ENCODE assay signal across 24 cellular contexts in the genomic region with DNA sequence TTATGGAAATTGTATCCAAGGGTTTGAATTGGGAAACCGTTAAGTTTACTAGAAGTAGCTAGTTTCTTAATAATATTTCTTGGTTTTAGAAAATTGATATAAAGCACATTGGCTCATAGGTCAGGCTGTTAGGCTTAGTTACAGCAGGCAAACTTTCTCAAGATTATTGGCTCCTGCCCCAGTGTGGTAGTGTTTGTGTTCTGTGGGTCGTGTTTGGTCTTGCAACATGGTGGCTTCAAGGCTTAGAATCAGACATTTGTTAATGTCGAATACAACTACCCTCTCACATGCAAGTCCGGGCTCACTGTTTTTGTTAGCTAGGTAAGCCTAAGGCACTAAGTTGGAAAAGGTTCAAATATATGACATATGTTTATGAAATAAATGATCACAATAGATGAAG.
"Had no signal": no experiment of that assay in that cellular context is flagged by ENCODE, and none has a peak within 500 bp of the region (broad histone marks: within the 10 kb centered on the region; RNA-seq: fewer than 3 reads in every experiment).

No MANE protein-coding gene starts in this region.

- H3K9me3 ChIP-seq: MG63, Peyer's patch, SJCRH30, SK-N-SH had no signal

- H3K4me3 ChIP-seq: MG63, Peyer's patch, SJCRH30 had no signal

- H3K36me3 ChIP-seq: MG63, Peyer's patch, SJCRH30 had no signal

- H3K4me1 ChIP-seq: SJCRH30 had no signal

- ATAC-seq: activated naive CD4-positive, alpha-beta T cell treated with anti-CD3 and anti-CD28 coated beads, Interleukin-2, amount 50 U/mL, for 72 hours; activated T-cell treated with anti-CD3 and anti-CD28 coated beads, Interleukin-2, amount 50 U/mL, for 4 hours had no signal

- H3K27ac ChIP-seq: KMS-11, Peyer's patch, RWPE1, SJCRH30, VCaP had no signal

- DNase-seq: activated CD4-positive, alpha-beta memory T cell treated with anti-CD3 and anti-CD28 coated beads for 36 hours; activated CD4-positive, alpha-beta T cell treated with anti-CD3 and anti-CD28 coated beads, Interleukin-2, amount 10 ng/mL, durations not matched to agents 7 days and 5 days; activated CD4-positive, CD25-positive, alpha-beta regulatory T cell; activated CD8-positive, alpha-beta memory T cell treated with anti-CD3 and anti-CD28 coated beads for 24 hours; activated effector memory CD4-positive, alpha-beta T cell treated with anti-CD3 and anti-CD28 coated beads, Interleukin-2, amount 50 U/mL, for 16 hours; activated naive CD4-positive, alpha-beta T cell treated with Interleukin-2 at 50 U/mL for 16 hours; activated T-cell treated with anti-CD3 and anti-CD28 coated beads, Interleukin-2, amount 50 U/mL, for 4 hours; MG63; NCI-H1105 treated with DMSO at 0.1 percent for 48 hours; NCI-H1436 treated with DMSO at 0.1 percent for 48 hours; NCI-H1930; NCI-H2107; NCI-H510A treated with DMSO at 0.1 percent for 48 hours; NCI-H69; NK-92 treated with Interleukin-12 subunit alpha and Interleukin-12 subunit beta, amount 100 ng/mL, for 24 hours; Peyer's patch; Right ventricle myocardium superior; SJCRH30; SK-N-SH; T-helper 1 cell had no signal

- H3K27me3 ChIP-seq: MG63, Peyer's patch, SJCRH30 had no signal
